ENCODE assay signal across 9 cellular contexts in genomic region chr18:32730620-32731021, GRCh38. TPM values are rescaled to one million over a fixed set of nuclear protein-coding genes. Genes with fewer than 3 reads are reported as not detected.
DNase-seq lines count a peak whose midpoint lies in the region; ATAC-seq and TF ChIP-seq lines count a peak whose summit lies in the region.
"Had no signal": no experiment of that assay in that cellular context is flagged by ENCODE, and none has a peak within 500 bp of the region (broad histone marks: within the 10 kb centered on the region; RNA-seq: fewer than 3 reads in every experiment).

No MANE protein-coding gene starts in this region.

- DNase-seq in CD4-positive, alpha-beta T cell: no peak
- peak; percentile 49 for DNase-seq in OCI-M1 (lab: John Stamatoyannopoulos, UW)
- peak; percentile 37 for DNase-seq in fibroblast of mammary gland (ENCODE audit: low read depth)
- no peak for DNase-seq in stimulated activated naive CD8-positive, alpha-beta T cell treated with anti-CD3 and anti-CD28 coated beads, Interleukin-15, amount 100 ng/mL, for 72 hours
- DNase-seq in NCI-H2081 treated with DMSO at 0.1 percent for 48 hours (lab: John Stamatoyannopoulos, UW): no peak
- no peak for DNase-seq in SKM-1 (lab: John Stamatoyannopoulos, UW; ENCODE audit: unreplicated experiment)

- H3K36me3 Mint-ChIP-seq in CD4-positive, alpha-beta T cell (ENCODE audit: low read depth): no peaks in the 10 kb centered on the region

- H3K27ac Mint-ChIP-seq in CD4-positive, alpha-beta T cell: no peak overlapping the region
- no peak overlapping the region for H3K27ac Mint-ChIP-seq in stimulated activated naive CD8-positive, alpha-beta T cell treated with anti-CD3 and anti-CD28 coated beads, Interleukin-15, amount 100 ng/mL, for 72 hours

- H3K27me3 Mint-ChIP-seq in CD4-positive, alpha-beta T cell: peaks cover 2% of the 10 kb centered on the region
- H3K27me3 Mint-ChIP-seq in stimulated activated naive CD8-positive, alpha-beta T cell treated with anti-CD3 and anti-CD28 coated beads, Interleukin-15, amount 100 ng/mL, for 72 hours: no peaks in the 10 kb centered on the region

- no peaks in the 10 kb centered on the region for H3K9me3 ChIP-seq in CD4-positive, alpha-beta T cell (ENCODE audit: control insufficient read depth, low read length)

- TF ChIP-seq CTCF in CD4-positive, alpha-beta T cell (IDR thresholded peaks at IDR 0.05): no peak
- TF ChIP-seq CTCF in fibroblast of mammary gland (conservative IDR thresholded peaks at IDR 0.05; ENCODE audit: control insufficient read depth, insufficient read depth, low read depth, low read length): no peak

- peak overlapping the region; percentile 83 for H3K4me3 Mint-ChIP-seq in CD4-positive, alpha-beta T cell
- peak overlapping the region in 1 of 2 donors; percentile 24 for H3K4me3 Mint-ChIP-seq in stimulated activated naive CD8-positive, alpha-beta T cell treated with anti-CD3 and anti-CD28 coated beads, Interleukin-15, amount 100 ng/mL, for 72 hours
- H3K4me3 Mint-ChIP-seq: neural crest cell had no signal

- H3K27me3 ChIP-seq in CD4-positive, alpha-beta T cell (ENCODE audit: control insufficient read depth, insufficient read depth, low read length): no peaks in the 10 kb centered on the region

- ATAC-seq in CD4-positive, alpha-beta T cell (ENCODE audit: poor library complexity): no peak
- ATAC-seq in GM19025 (IDR thresholded peaks at IDR 0.05; ENCODE audit: low read depth, unreplicated experiment): peak; percentile 87
- ATAC-seq in HG03139 (IDR thresholded peaks at IDR 0.05; ENCODE audit: unreplicated experiment): peak; percentile 96
- peak; percentile 62 for ATAC-seq in stimulated activated naive CD8-positive, alpha-beta T cell treated with anti-CD3 and anti-CD28 coated beads, Interleukin-15, amount 100 ng/mL, for 72 hours

- peaks cover 2% of the 10 kb centered on the region for H3K9me3 Mint-ChIP-seq in CD4-positive, alpha-beta T cell
- peaks cover 0 to 8% of the 10 kb centered on the region in 2 donors for H3K9me3 Mint-ChIP-seq in stimulated activated naive CD8-positive, alpha-beta T cell treated with anti-CD3 and anti-CD28 coated beads, Interleukin-15, amount 100 ng/mL, for 72 hours
- H3K9me3 Mint-ChIP-seq: neural crest cell had no signal

- CTCF ChIA-PET in CD4-positive, alpha-beta T cell (lab: Charles Lee): no interaction called here

- peak overlapping the region; percentile 38 for H3K4me3 ChIP-seq in fibroblast of mammary gland (ENCODE audit: control insufficient read depth, low read depth, low read length)

- H3K4me1 Mint-ChIP-seq in CD4-positive, alpha-beta T cell (ENCODE audit: low read depth): peaks cover 4% of the 10 kb centered on the region
- H3K4me1 Mint-ChIP-seq in stimulated activated naive CD8-positive, alpha-beta T cell treated with anti-CD3 and anti-CD28 coated beads, Interleukin-15, amount 100 ng/mL, for 72 hours: no peaks in the 10 kb centered on the region

- intact Hi-C loops in CD4-positive, alpha-beta T cell (cut with DNase I, micrococcal nuclease): no loop called here

- POLR2A ChIA-PET in CD4-positive, alpha-beta T cell (lab: Charles Lee): no interaction called here

- no peak overlapping the region for H3K27ac ChIP-seq in CD4-positive, alpha-beta T cell (ENCODE audit: low read depth, low read length)

RNA-seq across cellular contexts. Expression of gene KLHL14, which starts 42.2 kb away (rescaled TPM):
- total RNA-seq in CD4-positive, alpha-beta T cell: not detected

Comparison
In these comparisons a context has a peak if more than half of its experiments do, and no peak if none do; other contexts are left out.
1. DNase-seq: peak in OCI-M1 (single experiment) and fibroblast of mammary gland (single experiment); none in CD4-positive, alpha-beta T cell (0 of 10), stimulated activated naive CD8-positive, alpha-beta T cell treated with anti-CD3 and anti-CD28 coated beads, Interleukin-15, amount 100 ng/mL, for 72 hours (0 of 2), NCI-H2081 treated with DMSO at 0.1 percent for 48 hours (single experiment) and SKM-1 (single experiment).